12 cellular contexts compared by ENCODE assay signal in the genomic region with DNA sequence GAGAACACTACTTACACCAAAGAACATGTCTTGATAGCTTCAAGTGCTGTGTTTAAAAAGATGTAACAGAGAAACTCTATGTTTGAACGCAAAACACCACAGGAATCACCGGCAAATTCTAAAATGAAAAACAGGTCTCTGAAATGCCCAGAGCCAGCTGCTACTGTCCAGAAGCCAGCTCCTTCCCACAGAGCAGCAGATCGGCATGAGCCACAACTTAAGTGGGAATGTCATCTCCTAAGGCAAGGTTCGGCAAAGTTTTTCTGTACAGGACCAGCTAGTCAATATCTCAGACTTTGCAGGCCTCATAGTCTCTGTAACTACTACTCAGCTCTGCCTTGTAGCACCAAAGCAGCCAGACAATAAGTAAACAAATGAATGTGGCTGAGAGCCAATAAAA. TPM values are rescaled to one million over a fixed set of nuclear protein-coding genes. Genes with fewer than 3 reads are reported as not detected.
A peak's percentile ranks its signal among the peaks of the same experiment; 100 is the strongest.
DNase-seq lines count a peak whose midpoint lies in the region; TF ChIP-seq lines count a peak whose summit lies in the region.
"Had no signal": no experiment of that assay in that cellular context is flagged by ENCODE, and none has a peak within 500 bp of the region (broad histone marks: within the 10 kb centered on the region; RNA-seq: fewer than 3 reads in every experiment).

No MANE protein-coding gene starts in this region.

- H3K4me1 Mint-ChIP-seq in type B pancreatic cell (ENCODE audit: unreplicated experiment) = peaks cover 35% of the 10 kb centered on the region

- no peaks in the 10 kb centered on the region for H4K20me1 ChIP-seq in hepatocyte (ENCODE audit: insufficient read depth, poor library complexity, severe bottlenecking)

- peak overlapping the region; percentile 26 for H3K4me3 ChIP-seq in GM12865 (ENCODE audit: low read depth, low read length)
- H3K4me3 ChIP-seq in ascending aorta = peak overlapping the region; percentile 34 to 93
- H3K4me3 ChIP-seq in hepatocyte = no peak overlapping the region
- H3K4me3 ChIP-seq in skeletal muscle cell (ENCODE audit: low read depth, low read length) = peak overlapping the region; percentile 92

- no peaks in the 10 kb centered on the region for H3K9me2 ChIP-seq in hepatocyte (replicated peaks; ENCODE audit: insufficient read depth)

- DNase-seq in GM12865 (ENCODE audit: low read depth) (no peak), ascending aorta (ENCODE audit: low spot score in 2 of 2) (no peak), hepatocyte (ENCODE audit: low spot score) (no peak), skeletal muscle cell (ENCODE audit: low read depth) (no peak), NCI-H146 (lab: John Stamatoyannopoulos, UW) (no peak), type B pancreatic cell (ENCODE audit: extremely low spot score, unreplicated experiment) (no peak), NCI-H2196 treated with DMSO at 0.1 percent for 48 hours (lab: John Stamatoyannopoulos, UW; ENCODE audit: unreplicated experiment) (no peak), LoVo (ENCODE audit: low spot score) (no peak)
- DNase-seq: activated naive CD4-positive, alpha-beta T cell treated with anti-CD3 and anti-CD28 coated beads for 36 hours; foreskin melanocyte; WERI-Rb-1 had no signal

- intact Hi-C loops in ascending aorta (cut with DNase I) = no loop called here

- H3K9me3 ChIP-seq in ascending aorta = no peaks in the 10 kb centered on the region
- no peaks in the 10 kb centered on the region for H3K9me3 ChIP-seq in hepatocyte (ENCODE audit: low read depth)

- peak overlapping the region; percentile 80 for H3K4me2 ChIP-seq in hepatocyte

- peaks cover 0 to 4% of the 10 kb centered on the region in 2 donors for H3K36me3 ChIP-seq in ascending aorta
- no peaks in the 10 kb centered on the region for H3K36me3 ChIP-seq in hepatocyte (replicated peaks; ENCODE audit: insufficient read depth, low read depth)

- 51% methylated on average over 4 of the region's 4 CpGs for WGBS in hepatocyte (ENCODE audit: low lambda C conversion rate, missing lambda C conversion rate)

- no peak overlapping the region for H3K4me3 Mint-ChIP-seq in type B pancreatic cell
- H3K4me3 Mint-ChIP-seq: activated naive CD4-positive, alpha-beta T cell treated with anti-CD3 and anti-CD28 coated beads for 36 hours; neural crest cell had no signal

- H3K9me3 Mint-ChIP-seq in type B pancreatic cell = no peaks in the 10 kb centered on the region
- H3K9me3 Mint-ChIP-seq: activated naive CD4-positive, alpha-beta T cell treated with anti-CD3 and anti-CD28 coated beads for 36 hours; neural crest cell had no signal

- no peaks in the 10 kb centered on the region for H3K36me3 Mint-ChIP-seq in type B pancreatic cell

- TF ChIP-seq CTCF in GM12865 (IDR thresholded peaks at IDR 0.05; ENCODE audit: insufficient read depth, low read depth, low read length, missing control alignments) (no peak), ascending aorta (IDR thresholded peaks at IDR 0.05) (no peak), hepatocyte (IDR thresholded peaks at IDR 0.05; ENCODE audit: poor library complexity) (no peak), type B pancreatic cell (conservative IDR thresholded peaks at IDR 0.05) (no peak)

- H3K4me1 ChIP-seq in ascending aorta = peaks cover 4 to 22% of the 10 kb centered on the region in 2 donors
- peaks cover 19% of the 10 kb centered on the region for H3K4me1 ChIP-seq in hepatocyte (ENCODE audit: insufficient read depth)

- H3K27ac ChIP-seq in ascending aorta (peak overlapping the region; percentile 98 to 99), hepatocyte (peak overlapping the region; percentile 42)
- H3K27ac ChIP-seq: WERI-Rb-1 had no signal

- no peaks in the 10 kb centered on the region for H3K27me3 ChIP-seq in ascending aorta
- no peaks in the 10 kb centered on the region for H3K27me3 ChIP-seq in hepatocyte

- H3K79me2 ChIP-seq in hepatocyte = peaks cover 95% of the 10 kb centered on the region

- no peaks in the 10 kb centered on the region for H3K27me3 Mint-ChIP-seq in type B pancreatic cell

- H3K27ac Mint-ChIP-seq in type B pancreatic cell = no peak overlapping the region
- H3K27ac Mint-ChIP-seq: activated naive CD4-positive, alpha-beta T cell treated with anti-CD3 and anti-CD28 coated beads for 36 hours had no signal

- H2AFZ ChIP-seq in hepatocyte = no peak overlapping the region

RNA-seq across cellular contexts. Expression of a gene that starts 4.9 kb away (rescaled TPM):
- total RNA-seq in ascending aorta = 41.3 TPM
- 148 and 155 TPM in 2 replicates for total RNA-seq in hepatocyte
- 93.8 and 97.3 TPM in 2 replicates for polyA plus RNA-seq in hepatocyte
- 24.7 and 35.0 TPM in 2 replicates for total RNA-seq in type B pancreatic cell (ENCODE audit: low replicate concordance)
